ENCODE assay signal across 16 cellular contexts in the genomic region with DNA sequence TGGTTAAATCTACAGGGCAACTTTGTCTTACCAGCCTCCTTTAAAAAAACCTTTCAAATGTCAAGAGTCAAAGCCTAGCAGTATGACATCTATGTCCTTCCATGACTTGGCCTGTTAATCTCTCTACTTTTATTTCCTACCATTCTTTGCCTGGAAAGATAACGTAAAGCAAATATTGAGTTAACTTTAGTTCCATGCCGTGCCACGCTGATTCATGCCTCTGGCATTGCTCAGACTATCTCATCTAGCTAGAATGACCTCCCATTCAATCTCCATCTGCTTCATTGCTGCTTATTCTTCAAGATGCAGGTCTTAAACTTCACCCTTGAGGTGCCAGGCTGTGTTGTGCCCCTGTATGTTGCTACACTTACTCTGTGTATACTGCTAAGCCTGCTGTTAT.
DNase-seq lines count a peak whose midpoint lies in the region; ATAC-seq, FAIRE-seq and TF ChIP-seq lines count a peak whose summit lies in the region.
"Had no signal": no experiment of that assay in that cellular context is flagged by ENCODE, and none has a peak within 500 bp of the region (broad histone marks: within the 10 kb centered on the region; RNA-seq: fewer than 3 reads in every experiment).

No MANE protein-coding gene starts in this region.

- H3K4me3 Mint-ChIP-seq in activated naive CD8-positive, alpha-beta T cell treated with anti-CD3 and anti-CD28 coated beads for 36 hours, result no peak overlapping the region
- H3K4me3 Mint-ChIP-seq in naive thymus-derived CD4-positive, alpha-beta T cell, result no peak overlapping the region
- H3K4me3 Mint-ChIP-seq: activated CD8-positive, alpha-beta T cell treated with anti-CD3 and anti-CD28 coated beads, Interleukin-2, amount 10 ng/mL, durations not matched to agents 7 days and 5 days; GM23338; WTC11 had no signal

- DNase-seq in LHCN-M2 (ENCODE audit: low read depth) (peak; percentile 25), adipocyte (ENCODE audit: low read depth) (peak; percentile 31), kidney epithelial cell (ENCODE audit: low read depth) (peak; percentile 14), urothelium cell line (ENCODE audit: low spot score) (peak; percentile 13)
- DNase-seq in activated naive CD8-positive, alpha-beta T cell treated with anti-CD3 and anti-CD28 coated beads for 36 hours, result no peak
- DNase-seq in activated CD8-positive, alpha-beta memory T cell treated with anti-CD3 and anti-CD28 coated beads, Interleukin-2, amount 50 U/mL, for 4 hours, result no peak
- DNase-seq in naive thymus-derived CD4-positive, alpha-beta T cell, result no peak
- DNase-seq: activated CD8-positive, alpha-beta T cell treated with anti-CD3 and anti-CD28 coated beads, Interleukin-2, amount 10 ng/mL, durations not matched to agents 7 days and 5 days; adrenal gland; DMS 273 treated with DMSO at 0.1 percent for 48 hours; NCI-H2171; NCI-H82 had no signal

- H3K27ac Mint-ChIP-seq in activated naive CD8-positive, alpha-beta T cell treated with anti-CD3 and anti-CD28 coated beads for 36 hours, result no peak overlapping the region
- H3K27ac Mint-ChIP-seq in naive thymus-derived CD4-positive, alpha-beta T cell, result no peak overlapping the region
- H3K27ac Mint-ChIP-seq: activated CD8-positive, alpha-beta T cell treated with anti-CD3 and anti-CD28 coated beads, Interleukin-2, amount 10 ng/mL, durations not matched to agents 7 days and 5 days; GM23338; WTC11 had no signal

- no peaks in the 10 kb centered on the region for H3K36me3 Mint-ChIP-seq in activated naive CD8-positive, alpha-beta T cell treated with anti-CD3 and anti-CD28 coated beads for 36 hours
- no peaks in the 10 kb centered on the region for H3K36me3 Mint-ChIP-seq in naive thymus-derived CD4-positive, alpha-beta T cell

- H3K4me1 ChIP-seq in adipocyte (ENCODE audit: control insufficient read depth, insufficient read depth, low read length), result no peaks in the 10 kb centered on the region
- no peaks in the 10 kb centered on the region for H3K4me1 ChIP-seq in naive thymus-derived CD4-positive, alpha-beta T cell (ENCODE audit: control insufficient read depth in 2 of 2, insufficient read depth in 2 of 2, low read length in 2 of 2)
- H3K4me1 ChIP-seq: adrenal gland had no signal

- H3K27ac ChIP-seq in naive thymus-derived CD4-positive, alpha-beta T cell (ENCODE audit: low read depth, low read length), result no peak overlapping the region
- H3K27ac ChIP-seq: adrenal gland had no signal

- no peak for ATAC-seq in naive thymus-derived CD4-positive, alpha-beta T cell
- ATAC-seq: activated CD8-positive, alpha-beta T cell treated with anti-CD3 and anti-CD28 coated beads, Interleukin-2, amount 10 ng/mL, durations not matched to agents 7 days and 5 days; GM23338; K562 had no signal

- peaks cover 3% of the 10 kb centered on the region for H3K27me3 Mint-ChIP-seq in activated naive CD8-positive, alpha-beta T cell treated with anti-CD3 and anti-CD28 coated beads for 36 hours
- no peaks in the 10 kb centered on the region for H3K27me3 Mint-ChIP-seq in naive thymus-derived CD4-positive, alpha-beta T cell

- H3K4me3 ChIP-seq in adipocyte (ENCODE audit: low read length), result no peak overlapping the region
- no peak overlapping the region for H3K4me3 ChIP-seq in kidney epithelial cell (ENCODE audit: low read depth, low read length)
- no peak overlapping the region for H3K4me3 ChIP-seq in naive thymus-derived CD4-positive, alpha-beta T cell (ENCODE audit: low read length)
- H3K4me3 ChIP-seq: adrenal gland, GM23338, K562, smooth muscle cell had no signal

- no peaks in the 10 kb centered on the region for H3K36me3 ChIP-seq in adipocyte (ENCODE audit: control insufficient read depth, insufficient read depth, low read length, severe bottlenecking)
- no peaks in the 10 kb centered on the region for H3K36me3 ChIP-seq in kidney epithelial cell (ENCODE audit: control insufficient read depth, insufficient read depth, low read length)
- no peaks in the 10 kb centered on the region for H3K36me3 ChIP-seq in naive thymus-derived CD4-positive, alpha-beta T cell (ENCODE audit: control insufficient read depth in 2 of 3, insufficient read depth in 3 of 3, low read length in 3 of 3)
- H3K36me3 ChIP-seq: adrenal gland had no signal

- CTCF ChIA-PET in naive thymus-derived CD4-positive, alpha-beta T cell (lab: Charles Lee), result no interaction called here

- intact Hi-C loops in naive thymus-derived CD4-positive, alpha-beta T cell (cut with micrococcal nuclease), result no loop called here

- no peak for FAIRE-seq in urothelium cell line (lab: Jason Lieb, UNC)
- FAIRE-seq: K562 had no signal

- H3K27me3 ChIP-seq in adipocyte (replicated peaks; ENCODE audit: control insufficient read depth, insufficient read depth, low read length) (no peaks in the 10 kb centered on the region), kidney epithelial cell (ENCODE audit: control insufficient read depth, insufficient read depth, low read length) (no peaks in the 10 kb centered on the region)
- no peaks in the 10 kb centered on the region for H3K27me3 ChIP-seq in naive thymus-derived CD4-positive, alpha-beta T cell (ENCODE audit: control insufficient read depth in 2 of 2, insufficient read depth in 2 of 2, low read length in 2 of 2)
- H3K27me3 ChIP-seq: adrenal gland had no signal

- no peaks in the 10 kb centered on the region for H3K9me3 ChIP-seq in adipocyte (ENCODE audit: control insufficient read depth, low read length)
- H3K9me3 ChIP-seq in naive thymus-derived CD4-positive, alpha-beta T cell (ENCODE audit: control insufficient read depth in 2 of 3, low read length in 3 of 3), result no peaks in the 10 kb centered on the region
- H3K9me3 ChIP-seq: adrenal gland had no signal

- POLR2A ChIA-PET in naive thymus-derived CD4-positive, alpha-beta T cell (lab: Charles Lee), result no interaction called here

- H3K9me3 Mint-ChIP-seq in activated naive CD8-positive, alpha-beta T cell treated with anti-CD3 and anti-CD28 coated beads for 36 hours, result peaks cover 13% of the 10 kb centered on the region
- peaks cover 0 to 14% (median 5%) of the 10 kb centered on the region in 11 donors for H3K9me3 Mint-ChIP-seq in naive thymus-derived CD4-positive, alpha-beta T cell

- no peaks in the 10 kb centered on the region for H3K4me1 Mint-ChIP-seq in activated naive CD8-positive, alpha-beta T cell treated with anti-CD3 and anti-CD28 coated beads for 36 hours
- no peaks in the 10 kb centered on the region for H3K4me1 Mint-ChIP-seq in naive thymus-derived CD4-positive, alpha-beta T cell

- no peak for TF ChIP-seq CTCF in kidney epithelial cell (IDR thresholded peaks at IDR 0.05; ENCODE audit: insufficient read depth, low read length, poor library complexity, severe bottlenecking)

- H3K9ac ChIP-seq in adipocyte (ENCODE audit: low read length), result no peak overlapping the region

Comparison
In these comparisons a context has a peak if more than half of its experiments do, and no peak if none do; other contexts are left out.
1. DNase-seq: peak in LHCN-M2 (single experiment), adipocyte (single experiment), kidney epithelial cell (single experiment) and urothelium cell line (single experiment); none in activated naive CD8-positive, alpha-beta T cell treated with anti-CD3 and anti-CD28 coated beads for 36 hours (single experiment), activated CD8-positive, alpha-beta memory T cell treated with anti-CD3 and anti-CD28 coated beads, Interleukin-2, amount 50 U/mL, for 4 hours (single experiment) and naive thymus-derived CD4-positive, alpha-beta T cell (0 of 9).